1 cellular context compared by ENCODE assay signal in genomic region chr16:46757339-46758050, GRCh38.
TF ChIP-seq lines count a peak whose summit lies in the region.

No MANE protein-coding gene starts in this region.

TF ChIP-seq in H1, 55 proteins besides CTCF, POLR2A, EP300 and RAD21:
- TF ChIP-seq ATF2 (IDR thresholded peaks at IDR 0.05; ENCODE audit: low read length) (no peak), TAF7 (optimal IDR thresholded peaks at IDR 0.05; ENCODE audit: borderline replicate concordance, low read depth, low read length) (no peak), HDAC6 (IDR thresholded peaks at IDR 0.05; ENCODE audit: low read depth, low read length) (no peak)
